Comparison of ENCODE assay signal across 7 cellular contexts in the genomic region with DNA sequence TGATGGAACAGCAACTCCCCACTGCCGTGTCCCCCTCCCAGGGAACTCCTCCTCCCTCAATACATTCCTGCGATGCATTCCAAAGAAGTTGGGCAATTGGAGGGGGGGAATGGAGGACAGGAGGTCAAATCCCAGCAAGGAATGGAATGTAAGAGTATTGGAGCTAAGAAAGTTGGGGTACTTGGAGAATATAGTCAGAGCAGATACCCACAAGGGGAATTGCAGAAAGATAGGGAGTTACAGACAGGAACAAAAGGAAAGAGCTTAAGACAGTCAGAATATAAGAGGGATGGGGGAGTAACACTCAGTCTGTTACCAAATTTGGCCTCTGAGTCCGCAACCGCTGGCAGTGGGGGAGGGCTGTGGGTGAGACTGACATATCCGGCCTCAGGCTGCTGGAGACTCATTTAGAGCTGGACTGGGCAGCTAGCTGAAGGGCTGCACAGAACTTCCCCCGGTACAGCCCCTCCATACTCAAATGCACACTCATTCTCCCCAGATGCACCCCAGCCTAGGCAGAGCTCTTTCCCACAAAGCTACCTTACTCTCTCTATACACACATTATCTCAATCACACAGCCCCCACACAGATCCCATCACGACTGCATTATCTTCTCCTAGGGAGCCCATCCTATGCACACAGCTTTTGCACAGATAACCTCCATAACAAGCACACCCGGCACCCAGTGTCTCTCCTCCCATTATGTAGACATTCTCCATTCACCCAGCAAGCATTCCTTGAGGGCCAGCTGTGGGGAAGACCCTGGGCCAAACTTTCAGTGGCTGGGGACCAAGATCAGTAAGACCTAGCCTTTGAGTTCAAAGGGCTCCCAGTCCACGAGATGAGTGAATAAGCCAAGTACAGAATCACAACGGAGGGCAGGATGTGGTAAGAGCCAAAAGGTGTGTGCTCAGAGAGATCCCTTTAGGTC. TPM values are rescaled to one million over a fixed set of nuclear protein-coding genes. Genes with fewer than 3 reads are reported as not detected.
DNase-seq lines count a peak whose midpoint lies in the region; ATAC-seq and TF ChIP-seq lines count a peak whose summit lies in the region.

No MANE protein-coding gene starts in this region.

- no peaks in the 10 kb centered on the region for H3K27me3 ChIP-seq in mammary epithelial cell (ENCODE audit: insufficient read depth, low read length)

- H3K4me1 ChIP-seq in mammary epithelial cell (ENCODE audit: insufficient read depth, low read length), result peaks cover 46% of the 10 kb centered on the region

- H3K9ac ChIP-seq in mammary epithelial cell (ENCODE audit: insufficient read depth, low read length), result peak overlapping the region; percentile 16

- peak overlapping the region; percentile 49 for H3K27ac ChIP-seq in mammary epithelial cell (ENCODE audit: insufficient read depth, low read depth, low read length)

- H3K4me3 ChIP-seq in mammary epithelial cell (replicated peaks in 1 of 3; ENCODE audit: insufficient read depth in 1 of 3, low read depth in 2 of 3, low read length in 3 of 3), result peak overlapping the region; percentile 15 to 50 (median 42)

- peak; percentile 79 for TF ChIP-seq POLR2A in GM18505 (IDR thresholded peaks at IDR 0.05; ENCODE audit: borderline replicate concordance, extremely low read depth, insufficient read depth, insufficient read length)

- in situ Hi-C loops in mammary epithelial cell (cut with MboI; ENCODE audit: low sequenced_read_pairs in 2 of 2), result loop anchor here in 1 of 2 donors (5.0 kb wide), 1 partner anchor 71 kb away; a partner anchor contains a TSS

- intact Hi-C loops in mammary epithelial cell (cut with micrococcal nuclease), result loop anchor here (1.0 kb wide), 2 partner anchors 9 to 123 kb away; a partner anchor contains a TSS

- dilution Hi-C loops in mammary epithelial cell (cut with HindIII; ENCODE audit: low sequenced_read_pairs), result loop anchor here (5.0 kb wide), 1 partner anchor 34 kb away; no protein-coding TSS in a partner anchor

- whole genome bisulfite sequencing in mammary epithelial cell (ENCODE audit: low coverage, missing lambda C conversion rate), result 1% methylated on average over 9 of the region's 10 CpGs

- peak overlapping the region; percentile 87 for H3K4me2 ChIP-seq in mammary epithelial cell (ENCODE audit: insufficient read depth, low read depth, low read length)

- no peaks in the 10 kb centered on the region for H3K9me3 ChIP-seq in mammary epithelial cell (replicated peaks; ENCODE audit: insufficient read depth, low read length)

- peaks cover 78% of the 10 kb centered on the region for H3K79me2 ChIP-seq in mammary epithelial cell (ENCODE audit: insufficient read depth, low read length)

- DNase-seq in NOMO-1 (lab: John Stamatoyannopoulos, UW; ENCODE audit: unreplicated experiment in 2 of 2) (peak; percentile 74 to 85), mammary epithelial cell (peak; percentile 68), kidney tubule cell (ENCODE audit: low spot score) (peak; percentile 87), DMS153 treated with DMSO at 0.1 percent for 48 hours (lab: John Stamatoyannopoulos, UW; ENCODE audit: unreplicated experiment) (no peak), cerebellar cortex (ENCODE audit: low spot score) (no peak)
- peak; percentile 17 to 24 for DNase-seq in stimulated activated CD4-positive, alpha-beta T cell treated with anti-CD3 and anti-CD28 coated beads, Interleukin-4, amount 100 ng/mL, for 4 hours

- TSS peak; percentile 38 for BruUV-seq in mammary epithelial cell (replicated peaks; lab: Mats Ljungman, UMichigan)

- no peaks in the 10 kb centered on the region for H4K20me1 ChIP-seq in mammary epithelial cell (ENCODE audit: insufficient read depth, low read length)

- CTCF ChIA-PET in mammary epithelial cell (lab: Charles Lee; ENCODE audit: low non-redundant PET), result interaction anchor here (0.5 to 2.1 kb wide), 5 partner anchors 32 to 207 kb away, joined by 3 to 13 read pairs (median 7); no protein-coding TSS in a partner anchor

- no peak for ATAC-seq in GM18505 (IDR thresholded peaks at IDR 0.05; ENCODE audit: unreplicated experiment)

- no peak for TF ChIP-seq CTCF in mammary epithelial cell (conservative IDR thresholded peaks at IDR 0.05 in 1 of 2, IDR thresholded peaks at IDR 0.05 in 1 of 2; ENCODE audit: extremely low read depth in 1 of 2, insufficient read depth in 1 of 2, low read depth in 1 of 2, low read length in 2 of 2)

- H3K36me3 ChIP-seq in mammary epithelial cell (ENCODE audit: insufficient read depth, low read length), result peaks cover 22% of the 10 kb centered on the region

- no peak overlapping the region for H2AFZ ChIP-seq in mammary epithelial cell (ENCODE audit: low read depth, low read length)

RNA-seq across cellular contexts. Expression of a gene that starts 3.7 kb away (rescaled TPM):
- total RNA-seq in mammary epithelial cell, result 100 to 1,000 TPM; 202 to 213 TPM
- polyA plus RNA-seq in mammary epithelial cell, result 128 TPM
- 264 TPM for polyA minus RNA-seq in mammary epithelial cell

RNA-seq across cellular contexts. Expression of a gene that starts 4.2 kb away (rescaled TPM):
- 10 to 100 TPM; 45.4 to 60.8 TPM for total RNA-seq in mammary epithelial cell
- 38.3 TPM for polyA plus RNA-seq in mammary epithelial cell
- polyA minus RNA-seq in mammary epithelial cell, result 34.8 TPM

RNA-seq across cellular contexts. Expression of a gene that starts 20.7 kb away (rescaled TPM):
- 10 to 100 TPM; 41.0 to 49.8 TPM for total RNA-seq in mammary epithelial cell
- polyA plus RNA-seq in mammary epithelial cell, result 30.3 TPM
- 32.5 TPM for polyA minus RNA-seq in mammary epithelial cell

RNA-seq across cellular contexts. Expression of a gene that starts 20.8 kb away (rescaled TPM):
- total RNA-seq in mammary epithelial cell, result 10 to 100 TPM; 20.5 to 42.3 TPM
- 20.1 TPM for polyA plus RNA-seq in mammary epithelial cell
- polyA minus RNA-seq in mammary epithelial cell, result 45.3 TPM

RNA-seq across cellular contexts. Expression of a gene that starts 25.8 kb away (rescaled TPM):
- not detected for total RNA-seq in mammary epithelial cell
- not detected for polyA plus RNA-seq in mammary epithelial cell
- polyA minus RNA-seq in mammary epithelial cell, result not detected

Comparison
In these comparisons a context has a peak if more than half of its experiments do, and no peak if none do; other contexts are left out.
1. DNase-seq: peak in NOMO-1 (2 of 2), mammary epithelial cell (single experiment), kidney tubule cell (single experiment) and stimulated activated CD4-positive, alpha-beta T cell treated with anti-CD3 and anti-CD28 coated beads, Interleukin-4, amount 100 ng/mL, for 4 hours (2 of 2); none in DMS153 treated with DMSO at 0.1 percent for 48 hours (single experiment) and cerebellar cortex (single experiment).